Comparison of ENCODE assay signal across 19 cellular contexts in genomic region chr6:84756466-84756865, GRCh38. TPM values are rescaled to one million over a fixed set of nuclear protein-coding genes. Genes with fewer than 3 reads are reported as not detected.
"Had no signal": no experiment of that assay in that cellular context is flagged by ENCODE, and none has a peak within 500 bp of the region (broad histone marks: within the 10 kb centered on the region; RNA-seq: fewer than 3 reads in every experiment).

No MANE protein-coding gene starts in this region.

- H3K4me3 ChIP-seq: adrenal gland, cardiac muscle cell, lung, prostate gland, skin epidermis, transverse colon, uterus had no signal

- ATAC-seq: activated T-cell treated with anti-CD3 and anti-CD28 coated beads, Interleukin-2, amount 50 U/mL, for 4 hours; foreskin keratinocyte; natural killer cell; right cardiac atrium had no signal

- FAIRE-seq: kidney had no signal

- H3K27ac ChIP-seq: adrenal gland, cardiac muscle cell, foreskin keratinocyte, prostate gland, skin epidermis, transverse colon, uterus had no signal

- H3K4me1 ChIP-seq: adrenal gland, foreskin keratinocyte, prostate gland, transverse colon, uterus had no signal

- H3K9me3 ChIP-seq: adrenal gland, prostate gland, transverse colon, uterus had no signal

- H3K36me3 ChIP-seq: adrenal gland, cardiac muscle cell, prostate gland, transverse colon, uterus had no signal

- DNase-seq: activated B cell treated with CpG ODN at 0.5 μM for 24 hours; activated CD4-positive, alpha-beta T cell treated with anti-CD3 and anti-CD28 coated beads for 4 hours; activated CD4-positive, alpha-beta T cell treated with anti-CD3 and anti-CD28 coated beads, Interleukin-2, amount 50 U/mL, for 48 hours; activated CD8-positive, alpha-beta memory T cell treated with anti-CD3 and anti-CD28 coated beads, Interleukin-2, amount 50 U/mL, for 48 hours; activated naive CD4-positive, alpha-beta T cell; activated T-cell treated with anti-CD3 and anti-CD28 coated beads, Interleukin-2, amount 50 U/mL, for 4 hours; adrenal gland; foreskin keratinocyte; kidney; midbrain; natural killer cell; stimulated activated CD4-positive, alpha-beta T cell treated with anti-CD3 and anti-CD28 coated beads, Interleukin-1b, Interleukin-23, amount 100 ng/mL, for 48 hours; transverse colon; uterus had no signal

RNA-seq across cellular contexts. Expression of gene TBX18, which starts 7.9 kb away (rescaled TPM):
- polyA plus RNA-seq: foreskin keratinocyte had no signal
